Comparison of ENCODE assay signal across 21 cellular contexts in the genomic region with DNA sequence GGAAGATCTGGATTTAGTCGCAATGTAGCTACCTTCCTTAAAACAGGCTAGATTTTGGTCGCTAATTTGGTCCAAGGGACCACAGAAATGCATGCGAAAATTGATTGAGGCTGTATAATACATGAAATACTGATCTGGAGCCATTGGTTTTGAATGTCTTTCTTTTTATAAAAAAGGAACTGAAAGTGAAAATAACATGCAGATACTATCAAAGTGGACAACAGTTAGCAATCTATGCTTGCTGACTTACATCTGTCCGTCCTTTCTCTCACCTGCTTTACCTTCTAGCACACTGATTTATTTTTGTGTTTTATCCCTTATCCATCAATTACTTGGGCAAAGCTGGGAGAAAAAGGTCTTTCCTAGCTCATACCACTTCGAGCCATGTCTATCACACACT.
DNase-seq lines count a peak whose midpoint lies in the region; ATAC-seq and TF ChIP-seq lines count a peak whose summit lies in the region.
"Had no signal": no experiment of that assay in that cellular context is flagged by ENCODE, and none has a peak within 500 bp of the region (broad histone marks: within the 10 kb centered on the region; RNA-seq: fewer than 3 reads in every experiment).

No MANE protein-coding gene starts in this region.

- no peak overlapping the region for H3K4me3 ChIP-seq in GM23338
- H3K4me3 ChIP-seq in fibroblast of lung (replicated peaks in 1 of 4; ENCODE audit: control extremely low read depth in 1 of 4, insufficient read depth in 1 of 4, low read depth in 3 of 4, low read length in 4 of 4), result no peak overlapping the region
- H3K4me3 ChIP-seq in sigmoid colon, result no peak overlapping the region
- H3K4me3 ChIP-seq: adrenal gland, hepatocyte, prostate gland, transverse colon had no signal

- DNase-seq in GM23338 (ENCODE audit: low spot score) (no peak), fibroblast of lung (ENCODE audit: low read depth in 2 of 2) (no peak), sigmoid colon (no peak), D341Med (ENCODE audit: low spot score) (no peak)
- DNase-seq in activated naive CD4-positive, alpha-beta T cell (lab: John Stamatoyannopoulos, UW), result no peak
- DNase-seq: adrenal gland; C1 segment of cervical spinal cord; DMS79 treated with DMSO at 0.1 percent for 48 hours; effector CD8-positive, alpha-beta T cell; mesenchymal stem cell; NCI-H1105 treated with DMSO at 0.1 percent for 48 hours; NCI-H748 treated with DMSO at 0.1 percent for 48 hours; T-helper 1 cell; transverse colon; WERI-Rb-1 had no signal

- no peak overlapping the region for H3K9ac ChIP-seq in fibroblast of lung (ENCODE audit: insufficient read depth, low read length)

- no peak overlapping the region for H3K4me3 Mint-ChIP-seq in GM23338
- H3K4me3 Mint-ChIP-seq: natural killer cell treated with Interleukin-12 subunit alpha and Interleukin-12 subunit beta and Interleukin-15 and Interleukin-18, amount 100 ng/mL, for 72 hours; stimulated activated effector memory CD8-positive, alpha-beta T cell treated with anti-CD3 and anti-CD28 coated beads, Interleukin-12 subunit alpha, Interleukin-12 subunit beta, amount 100 ng/mL, for 72 hours had no signal

- intact Hi-C loops in sigmoid colon (cut with DNase I), result no loop called here

- H3K27me3 Mint-ChIP-seq in GM23338 (ENCODE audit: insufficient read depth, low read depth, poor library complexity), result no peaks in the 10 kb centered on the region
- H3K27me3 Mint-ChIP-seq: natural killer cell treated with Interleukin-12 subunit alpha and Interleukin-12 subunit beta and Interleukin-15 and Interleukin-18, amount 100 ng/mL, for 72 hours had no signal

- H3K4me2 ChIP-seq in GM23338 (no peak overlapping the region), fibroblast of lung (ENCODE audit: extremely low read depth, insufficient read depth, low read length) (no peak overlapping the region)
- H3K4me2 ChIP-seq: hepatocyte had no signal

- H3K36me3 ChIP-seq in GM23338 (ENCODE audit: insufficient read depth) (no peaks in the 10 kb centered on the region), fibroblast of lung (ENCODE audit: control insufficient read depth, insufficient read depth, low read length) (no peaks in the 10 kb centered on the region), sigmoid colon (no peaks in the 10 kb centered on the region)
- H3K36me3 ChIP-seq: adrenal gland, prostate gland, transverse colon, WERI-Rb-1 had no signal

- TF ChIP-seq POLR2A in sigmoid colon (IDR thresholded peaks at IDR 0.05), result no peak

- no peaks in the 10 kb centered on the region; the same call in 2 of the 3 replicates for H3K4me1 Mint-ChIP-seq in GM23338
- H3K4me1 Mint-ChIP-seq: stimulated activated effector memory CD8-positive, alpha-beta T cell treated with anti-CD3 and anti-CD28 coated beads, Interleukin-12 subunit alpha, Interleukin-12 subunit beta, amount 100 ng/mL, for 72 hours had no signal

- no peaks in the 10 kb centered on the region for H4K20me1 ChIP-seq in GM23338 (replicated peaks; ENCODE audit: insufficient read depth)
- no peaks in the 10 kb centered on the region for H4K20me1 ChIP-seq in fibroblast of lung (ENCODE audit: control insufficient read depth, extremely low read depth, insufficient read depth, low read length)

- H3F3A ChIP-seq in GM23338 (replicated peaks; ENCODE audit: low read depth), result no peaks in the 10 kb centered on the region

- no peaks in the 10 kb centered on the region for H3K36me3 Mint-ChIP-seq in GM23338 (ENCODE audit: low read depth)
- H3K36me3 Mint-ChIP-seq: natural killer cell treated with Interleukin-12 subunit alpha and Interleukin-12 subunit beta and Interleukin-15 and Interleukin-18, amount 100 ng/mL, for 72 hours; stimulated activated effector memory CD8-positive, alpha-beta T cell treated with anti-CD3 and anti-CD28 coated beads, Interleukin-12 subunit alpha, Interleukin-12 subunit beta, amount 100 ng/mL, for 72 hours had no signal

- peak overlapping the region; percentile 65; the same call in 1 of the 2 replicates for H2AFZ ChIP-seq in GM23338
- peak overlapping the region; percentile 17 for H2AFZ ChIP-seq in fibroblast of lung (ENCODE audit: low read length)
- H2AFZ ChIP-seq: hepatocyte had no signal

- ATAC-seq in GM18858 (IDR thresholded peaks at IDR 0.05; ENCODE audit: unreplicated experiment) (peak; percentile 73), GM23338 (no peak), HG03520 (IDR thresholded peaks at IDR 0.05; ENCODE audit: unreplicated experiment) (peak; percentile 58)
- ATAC-seq: natural killer cell treated with Interleukin-12 subunit alpha and Interleukin-12 subunit beta and Interleukin-15 and Interleukin-18, amount 100 ng/mL, for 72 hours; stimulated activated effector memory CD8-positive, alpha-beta T cell treated with anti-CD3 and anti-CD28 coated beads, Interleukin-12 subunit alpha, Interleukin-12 subunit beta, amount 100 ng/mL, for 72 hours had no signal

- 78 to 80% methylated on average over 5 of the region's 5 CpGs for WGBS in sigmoid colon, 2 donors

- TF ChIP-seq CTCF in GM23338 (conservative IDR thresholded peaks at IDR 0.05; ENCODE audit: low read depth in 2 of 2), result no peak
- no peak for TF ChIP-seq CTCF in fibroblast of lung (conservative IDR thresholded peaks at IDR 0.05 in 1 of 2, IDR thresholded peaks at IDR 0.05 in 1 of 2; ENCODE audit: low read depth in 1 of 2, low read length in 2 of 2)
- TF ChIP-seq CTCF in sigmoid colon (IDR thresholded peaks at IDR 0.05), result no peak

- H3K27me3 ChIP-seq in GM23338 (ENCODE audit: insufficient read depth) (no peaks in the 10 kb centered on the region), fibroblast of lung (ENCODE audit: control insufficient read depth, insufficient read depth, low read length) (no peaks in the 10 kb centered on the region), sigmoid colon (no peaks in the 10 kb centered on the region)
- H3K27me3 ChIP-seq: adrenal gland, hepatocyte, transverse colon had no signal

- no peaks in the 10 kb centered on the region for H3K9me3 Mint-ChIP-seq in GM23338

- H3K4me1 ChIP-seq in GM23338 (ENCODE audit: insufficient read depth) (no peaks in the 10 kb centered on the region), fibroblast of lung (ENCODE audit: control insufficient read depth, extremely low read depth, insufficient read depth, low read length) (no peaks in the 10 kb centered on the region), sigmoid colon (no peaks in the 10 kb centered on the region)
- H3K4me1 ChIP-seq: adrenal gland, prostate gland, transverse colon had no signal

- H3K27ac Mint-ChIP-seq in GM23338, result no peak overlapping the region
- H3K27ac Mint-ChIP-seq: natural killer cell treated with Interleukin-12 subunit alpha and Interleukin-12 subunit beta and Interleukin-15 and Interleukin-18, amount 100 ng/mL, for 72 hours; stimulated activated effector memory CD8-positive, alpha-beta T cell treated with anti-CD3 and anti-CD28 coated beads, Interleukin-12 subunit alpha, Interleukin-12 subunit beta, amount 100 ng/mL, for 72 hours had no signal

- TF ChIP-seq EP300 in sigmoid colon (IDR thresholded peaks at IDR 0.05), result no peak

- H3K9me2 ChIP-seq in GM23338 (ENCODE audit: insufficient read depth), result 0 out of 2 replicates have a peak, but pooled peaks cover 6% of the 10 kb centered on the region

- H3K9me3 ChIP-seq in fibroblast of lung (ENCODE audit: control insufficient read depth, insufficient read depth, low read depth, low read length), result no peaks in the 10 kb centered on the region
- H3K9me3 ChIP-seq in sigmoid colon, result no peaks in the 10 kb centered on the region
- H3K9me3 ChIP-seq: adrenal gland, prostate gland, transverse colon had no signal

- H3K79me2 ChIP-seq in GM23338 (replicated peaks; ENCODE audit: insufficient read depth), result no peaks in the 10 kb centered on the region
- H3K79me2 ChIP-seq in fibroblast of lung (ENCODE audit: control insufficient read depth, insufficient read depth, low read length), result no peaks in the 10 kb centered on the region
- H3K79me2 ChIP-seq: hepatocyte had no signal

- H3K27ac ChIP-seq in GM23338 (ENCODE audit: low read depth) (no peak overlapping the region), fibroblast of lung (ENCODE audit: insufficient read depth, low read length) (no peak overlapping the region), sigmoid colon (no peak overlapping the region)
- H3K27ac ChIP-seq: adrenal gland, hepatocyte, prostate gland, transverse colon, WERI-Rb-1 had no signal

TF ChIP-seq in GM23338, 12 proteins besides CTCF, POLR2A, EP300 and RAD21 (continues in another document):
- TF ChIP-seq JUNB (IDR thresholded peaks at IDR 0.05; ENCODE audit: unreplicated experiment) (no peak), STAT1 (IDR thresholded peaks at IDR 0.05; ENCODE audit: unreplicated experiment) (no peak)
